In genomic region chr6:109013551-109014101, GRCh38 we compare ENCODE assay signal across 12 cellular contexts.
DNase-seq lines count a peak whose midpoint lies in the region; ATAC-seq and TF ChIP-seq lines count a peak whose summit lies in the region.
"Had no signal": no experiment of that assay in that cellular context is flagged by ENCODE, and none has a peak within 500 bp of the region (broad histone marks: within the 10 kb centered on the region; RNA-seq: fewer than 3 reads in every experiment).

No MANE protein-coding gene starts in this region.

- no peaks in the 10 kb centered on the region for H3F3A ChIP-seq in OCI-LY1 (ENCODE audit: insufficient read depth, low read length)

- CTCF ChIA-PET in activated CD4-positive, alpha-beta memory T cell treated with anti-CD3 and anti-CD28 coated beads for 36 hours (lab: Charles Lee), result interaction anchor here (0.7 to 1.2 kb wide), 2 partner anchors 75 to 130 kb away, joined by 3 to 4 read pairs; no protein-coding TSS in a partner anchor
- CTCF ChIA-PET in activated CD4-positive, alpha-beta memory T cell treated with anti-CD3 and anti-CD28 coated beads, Interleukin-2, amount 10 ng/mL, durations not matched to agents 7 days and 5 days (lab: Charles Lee), result interaction anchor here (1.0 to 1.1 kb wide), 3 partner anchors 21 to 58 kb away, joined by 3 read pairs; no protein-coding TSS in a partner anchor

- H3K27me3 ChIP-seq in OCI-LY1 (ENCODE audit: insufficient read depth, low read length) (no peaks in the 10 kb centered on the region), stomach (no peaks in the 10 kb centered on the region)

- H3K4me1 Mint-ChIP-seq in activated CD4-positive, alpha-beta memory T cell treated with anti-CD3 and anti-CD28 coated beads for 36 hours (ENCODE audit: low read depth), result peaks cover 43% of the 10 kb centered on the region
- H3K4me1 Mint-ChIP-seq in activated CD4-positive, alpha-beta memory T cell treated with anti-CD3 and anti-CD28 coated beads, Interleukin-2, amount 10 ng/mL, durations not matched to agents 7 days and 5 days, result peaks cover 23% of the 10 kb centered on the region
- peaks cover 26 to 39% of the 10 kb centered on the region in 2 donors for H3K4me1 Mint-ChIP-seq in effector memory CD8-positive, alpha-beta T cell (ENCODE audit: low read depth in 2 of 2)

- H3K36me3 Mint-ChIP-seq in activated CD4-positive, alpha-beta memory T cell treated with anti-CD3 and anti-CD28 coated beads for 36 hours, result no peaks in the 10 kb centered on the region
- no peaks in the 10 kb centered on the region for H3K36me3 Mint-ChIP-seq in activated CD4-positive, alpha-beta memory T cell treated with anti-CD3 and anti-CD28 coated beads, Interleukin-2, amount 10 ng/mL, durations not matched to agents 7 days and 5 days (ENCODE audit: low read depth)
- H3K36me3 Mint-ChIP-seq in effector memory CD8-positive, alpha-beta T cell (ENCODE audit: insufficient read depth), result peaks cover 9% of the 10 kb centered on the region

- ATAC-seq in effector memory CD8-positive, alpha-beta T cell (replicated peaks), result no peak
- ATAC-seq in GM21528 (IDR thresholded peaks at IDR 0.05; ENCODE audit: low FRiP score, unreplicated experiment), result no peak

- H3K9me2 ChIP-seq in OCI-LY1 (ENCODE audit: low read depth, low read length), result no peaks in the 10 kb centered on the region

- H3K79me2 ChIP-seq in OCI-LY1 (ENCODE audit: insufficient read depth, low read length), result no peaks in the 10 kb centered on the region

- no peak overlapping the region for H2AFZ ChIP-seq in OCI-LY1 (ENCODE audit: low read length)

- peak overlapping the region; percentile 81 for H3K27ac ChIP-seq in OCI-LY1 (ENCODE audit: low read depth, low read length, poor library complexity, severe bottlenecking)
- peak overlapping the region in 3 of 5 donors; percentile 45 to 52 (median 51) for H3K27ac ChIP-seq in stomach
- H3K27ac ChIP-seq: VCaP had no signal

- POLR2A ChIA-PET in activated CD4-positive, alpha-beta memory T cell treated with anti-CD3 and anti-CD28 coated beads for 36 hours (lab: Charles Lee), result interaction anchor here (0.7 to 1.8 kb wide), 3 partner anchors 57 to 129 kb away, joined by 3 to 4 read pairs (median 3); no protein-coding TSS in a partner anchor
- POLR2A ChIA-PET in activated CD4-positive, alpha-beta memory T cell treated with anti-CD3 and anti-CD28 coated beads, Interleukin-2, amount 10 ng/mL, durations not matched to agents 7 days and 5 days (lab: Charles Lee), result no interaction called here

- no peaks in the 10 kb centered on the region for H3K27me3 Mint-ChIP-seq in activated CD4-positive, alpha-beta memory T cell treated with anti-CD3 and anti-CD28 coated beads for 36 hours
- H3K27me3 Mint-ChIP-seq in activated CD4-positive, alpha-beta memory T cell treated with anti-CD3 and anti-CD28 coated beads, Interleukin-2, amount 10 ng/mL, durations not matched to agents 7 days and 5 days, result peaks cover 3% of the 10 kb centered on the region
- H3K27me3 Mint-ChIP-seq in effector memory CD8-positive, alpha-beta T cell, result no peaks in the 10 kb centered on the region

- 3 to 13% (median 6%) methylated on average over 1 of the region's 1 CpG for WGBS in stomach, 5 donors

- H3K9ac ChIP-seq in OCI-LY1 (ENCODE audit: low read length), result no peak overlapping the region; the same call in 1 of the 2 replicates

- no peaks in the 10 kb centered on the region for H4K20me1 ChIP-seq in OCI-LY1 (ENCODE audit: insufficient read depth, low read length)

- no peak for TF ChIP-seq CTCF in OCI-LY1 (IDR thresholded peaks at IDR 0.05; ENCODE audit: low read length)
- no peak for TF ChIP-seq CTCF in stomach (IDR thresholded peaks at IDR 0.05)

- TF ChIP-seq POLR2A in stomach (IDR thresholded peaks at IDR 0.05), result no peak

- TF ChIP-seq EP300 in stomach (IDR thresholded peaks at IDR 0.05), result no peak

- peak overlapping the region; percentile 2 for H3K27ac Mint-ChIP-seq in activated CD4-positive, alpha-beta memory T cell treated with anti-CD3 and anti-CD28 coated beads for 36 hours
- H3K27ac Mint-ChIP-seq in activated CD4-positive, alpha-beta memory T cell treated with anti-CD3 and anti-CD28 coated beads, Interleukin-2, amount 10 ng/mL, durations not matched to agents 7 days and 5 days, result no peak overlapping the region
- peak overlapping the region; percentile 11 to 51 for H3K27ac Mint-ChIP-seq in effector memory CD8-positive, alpha-beta T cell

- H3K4me3 Mint-ChIP-seq in activated CD4-positive, alpha-beta memory T cell treated with anti-CD3 and anti-CD28 coated beads for 36 hours, result no peak overlapping the region
- no peak overlapping the region for H3K4me3 Mint-ChIP-seq in activated CD4-positive, alpha-beta memory T cell treated with anti-CD3 and anti-CD28 coated beads, Interleukin-2, amount 10 ng/mL, durations not matched to agents 7 days and 5 days
- no peak overlapping the region for H3K4me3 Mint-ChIP-seq in effector memory CD8-positive, alpha-beta T cell

- H3K4me3 ChIP-seq in OCI-LY1 (ENCODE audit: low read depth, low read length, poor library complexity, severe bottlenecking) (no peak overlapping the region), stomach (no peak overlapping the region)

- H3K4me2 ChIP-seq in OCI-LY1 (ENCODE audit: low read length), result peak overlapping the region; percentile 21; the same call in 1 of the 2 replicates

- no peak for DNase-seq in activated CD4-positive, alpha-beta memory T cell treated with anti-CD3 and anti-CD28 coated beads for 36 hours
- DNase-seq in activated CD4-positive, alpha-beta memory T cell treated with anti-CD3 and anti-CD28 coated beads, Interleukin-2, amount 10 ng/mL, durations not matched to agents 7 days and 5 days, result no peak
- DNase-seq in effector memory CD8-positive, alpha-beta T cell, result no peak
- DNase-seq in stomach (no peak), dedifferentiated amniotic fluid mesenchymal stem cell (ENCODE audit: extremely low spot score) (no peak)
- DNase-seq in activated effector memory CD4-positive, alpha-beta T cell treated with Interleukin-2 at 50 U/mL for 16 hours, result no peak
- DNase-seq: activated gamma-delta T cell, EL, NCI-H2029 had no signal

- H3K9me3 ChIP-seq in OCI-LY1 (ENCODE audit: low read length), result no peaks in the 10 kb centered on the region
- H3K9me3 ChIP-seq in stomach, result no peaks in the 10 kb centered on the region

- peaks cover 63% of the 10 kb centered on the region for H3K4me1 ChIP-seq in OCI-LY1 (ENCODE audit: insufficient read depth, low read length, severe bottlenecking)
- peaks cover 0 to 39% (median 14%) of the 10 kb centered on the region in 4 donors for H3K4me1 ChIP-seq in stomach

- H3K36me3 ChIP-seq in OCI-LY1 (ENCODE audit: insufficient read depth, low read length) (no peaks in the 10 kb centered on the region), stomach (no peaks in the 10 kb centered on the region)

- no peaks in the 10 kb centered on the region for H3K9me3 Mint-ChIP-seq in activated CD4-positive, alpha-beta memory T cell treated with anti-CD3 and anti-CD28 coated beads for 36 hours
- no peaks in the 10 kb centered on the region for H3K9me3 Mint-ChIP-seq in activated CD4-positive, alpha-beta memory T cell treated with anti-CD3 and anti-CD28 coated beads, Interleukin-2, amount 10 ng/mL, durations not matched to agents 7 days and 5 days
- H3K9me3 Mint-ChIP-seq in effector memory CD8-positive, alpha-beta T cell, result no peaks in the 10 kb centered on the region

- intact Hi-C loops in activated CD4-positive, alpha-beta memory T cell treated with anti-CD3 and anti-CD28 coated beads for 36 hours (cut with micrococcal nuclease), result loop anchor here (1.0 kb wide), 1 partner anchor 130 kb away; no protein-coding TSS in a partner anchor
- intact Hi-C loops in stomach (cut with DNase I; ENCODE audit: low total_unique reads), result no loop called here
